In genomic region chr2:46794693-46795317, GRCh38 we compare ENCODE assay signal across 22 cellular contexts.
A peak's percentile ranks its signal among the peaks of the same experiment; 100 is the strongest.
DNase-seq lines count a peak whose midpoint lies in the region; ATAC-seq, FAIRE-seq and TF ChIP-seq lines count a peak whose summit lies in the region.
"Had no signal": no experiment of that assay in that cellular context is flagged by ENCODE, and none has a peak within 500 bp of the region (broad histone marks: within the 10 kb centered on the region; RNA-seq: fewer than 3 reads in every experiment).

No MANE protein-coding gene starts in this region.

- no peaks in the 10 kb centered on the region for H3K79me2 ChIP-seq in ACC112 (ENCODE audit: control insufficient read depth, insufficient read depth, low read length, unreplicated experiment)
- H3K79me2 ChIP-seq in K562 (ENCODE audit: control insufficient read depth, insufficient read depth, low read length): no peaks in the 10 kb centered on the region
- no peaks in the 10 kb centered on the region for H3K79me2 ChIP-seq in keratinocyte (ENCODE audit: control insufficient read depth, insufficient read depth, low read length)

- no peak for TF ChIP-seq POLR2A in K562 (conservative IDR thresholded peaks at IDR 0.05)

- DNase-seq in HTR-8/SVneo (ENCODE audit: insufficient read length, low spot score): no peak
- no peak for DNase-seq in K562 (ENCODE audit: extremely low read depth in 1 of 4, low spot score in 3 of 4)
- no peak for DNase-seq in keratinocyte (ENCODE audit: low read depth, low spot score)
- DNase-seq in SW480 (ENCODE audit: low spot score): no peak
- no peak for DNase-seq in KBM-7
- DNase-seq: C1 segment of cervical spinal cord; CD4-positive, alpha-beta memory T cell; H9; HFFc6; MM.1S; NCI-H2029; NCI-H446; NCI-H524 treated with DMSO at 0.1 percent for 48 hours; NCI-H774; RPMI8226; SHP77 had no signal

- H3K9ac ChIP-seq in K562 (ENCODE audit: insufficient read depth in 1 of 2, low read depth in 2 of 2, low read length in 2 of 2) (no peak overlapping the region), keratinocyte (ENCODE audit: control insufficient read depth, extremely low read depth, insufficient read depth, low read length) (no peak overlapping the region)

- intact Hi-C loops in K562 (cut with micrococcal nuclease): no loop called here

- H3K27me3 ChIP-seq in ACC112 (ENCODE audit: insufficient read depth, low read length): no peaks in the 10 kb centered on the region
- peaks cover 7 to 21% of the 10 kb centered on the region in 2 experiments; a peak in 4 of 5 replicates for H3K27me3 ChIP-seq in K562 (ENCODE audit: control insufficient read depth in 2 of 2, insufficient read depth in 2 of 2, low read length in 2 of 2)
- H3K27me3 ChIP-seq in keratinocyte (ENCODE audit: control insufficient read depth, extremely low read depth, insufficient read depth, low read length): no peaks in the 10 kb centered on the region

- H3K9me3 ChIP-seq in K562 (replicated peaks; ENCODE audit: control insufficient read depth, insufficient read depth, low read depth, low read length) (no peaks in the 10 kb centered on the region), keratinocyte (ENCODE audit: control insufficient read depth, low read depth, low read length) (no peaks in the 10 kb centered on the region)

- TF ChIP-seq EP300 in K562 (IDR thresholded peaks at IDR 0.05; ENCODE audit: low read length): no peak

- TF ChIP-seq RAD21 in K562 (CRISPR knock-in tag; conservative IDR thresholded peaks at IDR 0.05 in 1 of 2, IDR thresholded peaks at IDR 0.05 in 1 of 2): no peak

- peak; percentile 4 for FAIRE-seq in HTR-8/SVneo (lab: Jason Lieb, UNC)
- no peak for FAIRE-seq in K562 (lab: Jason Lieb, UNC)
- FAIRE-seq in keratinocyte (lab: Jason Lieb, UNC): peak; percentile 36
- FAIRE-seq: A204.1, GM18507 had no signal

- peaks cover 24% of the 10 kb centered on the region for H3K4me1 ChIP-seq in ACC112 (ENCODE audit: control insufficient read depth, insufficient read depth, low read length, unreplicated experiment)
- no peaks in the 10 kb centered on the region for H3K4me1 ChIP-seq in K562 (replicated peaks in 1 of 2; ENCODE audit: control insufficient read depth in 2 of 2, insufficient read depth in 2 of 2, low read length in 2 of 2)
- H3K4me1 ChIP-seq in keratinocyte (ENCODE audit: control insufficient read depth, extremely low read depth, insufficient read depth, low read length): peaks cover 5% of the 10 kb centered on the region

- 2% methylated on average over 3 of the region's 3 CpGs for WGBS in K562 (ENCODE audit: insufficient coverage, low coverage, missing lambda C conversion rate)

- ATAC-seq in K562 (no peak), HG02763 (IDR thresholded peaks at IDR 0.05; ENCODE audit: unreplicated experiment) (no peak), HG02588 (IDR thresholded peaks at IDR 0.05; ENCODE audit: unreplicated experiment) (no peak)
- ATAC-seq: GM23338 had no signal

- dilution Hi-C loops in keratinocyte (cut with MboI; ENCODE audit: extremely low pct_ligation_motif_present, low sequenced_read_pairs): no loop called here

- H3K9me1 ChIP-seq in K562 (ENCODE audit: control insufficient read depth, insufficient read depth, low read length) (no peaks in the 10 kb centered on the region), keratinocyte (ENCODE audit: control insufficient read depth, extremely low read depth, insufficient read depth, low read length) (no peaks in the 10 kb centered on the region)

- POLR2A ChIA-PET in K562 (lab: Yijun Ruan, JAX): no interaction called here

- no peaks in the 10 kb centered on the region for H3K36me3 ChIP-seq in ACC112 (ENCODE audit: insufficient read depth, low read length)
- H3K36me3 ChIP-seq in K562 (ENCODE audit: control insufficient read depth, insufficient read depth, low read length): no peaks in the 10 kb centered on the region
- no peaks in the 10 kb centered on the region for H3K36me3 ChIP-seq in keratinocyte (ENCODE audit: control insufficient read depth in 2 of 2, extremely low read depth in 1 of 2, insufficient read depth in 2 of 2, low read length in 2 of 2)

- TF ChIP-seq CTCF in K562 (IDR thresholded peaks at IDR 0.05 in 2 of 3, conservative IDR thresholded peaks at IDR 0.05 in 1 of 3; ENCODE audit: insufficient read depth in 2 of 3, low read depth in 1 of 3, low read length in 3 of 3) (no peak), keratinocyte (optimal IDR thresholded peaks at IDR 0.05 in 1 of 3, IDR thresholded peaks at IDR 0.05 in 1 of 3, conservative IDR thresholded peaks at IDR 0.05 in 1 of 3; ENCODE audit: extremely low read depth in 1 of 3, insufficient read depth in 2 of 3, low read length in 3 of 3) (no peak)

- H3K4me2 ChIP-seq in K562 (ENCODE audit: insufficient read depth, low read length) (no peak overlapping the region), keratinocyte (ENCODE audit: control insufficient read depth, extremely low read depth, insufficient read depth, low read depth, low read length) (no peak overlapping the region)
- H3K4me2 ChIP-seq: GM23338 had no signal

- peak overlapping the region; percentile 19; the same call in 1 of the 2 replicates for H3K27ac ChIP-seq in ACC112 (ENCODE audit: low read depth, low read length)
- no peak overlapping the region for H3K27ac ChIP-seq in K562 (ENCODE audit: extremely low read depth, low read depth, low read length)
- H3K27ac ChIP-seq in keratinocyte (ENCODE audit: control insufficient read depth, insufficient read depth, low read length): no peak overlapping the region

- in situ Hi-C loops in K562 (cut with MboI) (no loop called here), KBM-7 (cut with MboI; ENCODE audit: low pct_unique_long_range_greater_than_20kb, low sequenced_read_pairs) (no loop called here)

- no peaks in the 10 kb centered on the region for H4K20me1 ChIP-seq in K562 (replicated peaks; ENCODE audit: control insufficient read depth, insufficient read depth, low read length)
- H4K20me1 ChIP-seq in keratinocyte (ENCODE audit: control insufficient read depth, extremely low read depth, insufficient read depth, low read length): no peaks in the 10 kb centered on the region

- H2AFZ ChIP-seq in ACC112 (ENCODE audit: low read length, unreplicated experiment) (no peak overlapping the region), K562 (ENCODE audit: low read depth, low read length) (no peak overlapping the region), keratinocyte (ENCODE audit: control insufficient read depth, low read length) (no peak overlapping the region)
- H2AFZ ChIP-seq: GM23338 had no signal

- no TSS peak for BruUV-seq in K562 (replicated peaks; lab: Mats Ljungman, UMichigan)

- CTCF ChIA-PET in K562 (lab: Yijun Ruan, JAX; ENCODE audit: low intra/inter-chr PET ratio): no interaction called here

- H3K4me3 ChIP-seq in ACC112 (ENCODE audit: low read depth, low read length): no peak overlapping the region
- no peak overlapping the region for H3K4me3 ChIP-seq in K562
- H3K4me3 ChIP-seq in keratinocyte (ENCODE audit: control insufficient read depth in 2 of 3, extremely low read depth in 1 of 3, insufficient read depth in 2 of 3, low read depth in 1 of 3, low read length in 3 of 3): no peak overlapping the region
- H3K4me3 ChIP-seq: GM23338 had no signal

TF ChIP-seq in K562, 482 proteins besides CTCF, POLR2A, EP300 and RAD21:
- TF ChIP-seq RBM25 (IDR thresholded peaks at IDR 0.05; ENCODE audit: low read depth, low read length, severe bottlenecking) (peak; percentile 41), ZFP36 (IDR thresholded peaks at IDR 0.05; ENCODE audit: low read depth, low read length, partially characterized antibody) (peak; percentile 40), SMAD4 (CRISPR knock-in tag; conservative IDR thresholded peaks at IDR 0.05) (no peak)
